Comparison of ENCODE assay signal across 8 cellular contexts in genomic region chr17:3845754-3846738, GRCh38. TPM values are rescaled to one million over a fixed set of nuclear protein-coding genes. Genes with fewer than 3 reads are reported as not detected.
DNase-seq lines count a peak whose midpoint lies in the region; ATAC-seq, FAIRE-seq and TF ChIP-seq lines count a peak whose summit lies in the region.

Gene NCBP3, minus strand, starts transcription at chr17:3846246. Its CDS starts 23 bp downstream, at chr17:3846223.

- H3K27me3 Mint-ChIP-seq in T-cell = no peaks in the 10 kb centered on the region
- H3K27me3 Mint-ChIP-seq in type B pancreatic cell = peaks cover 3% of the 10 kb centered on the region

- H3K9me3 Mint-ChIP-seq in T-cell (no peaks in the 10 kb centered on the region), type B pancreatic cell (no peaks in the 10 kb centered on the region)

- peak; percentile 99 for FAIRE-seq in GM12891 (lab: Jason Lieb, UNC)

- H3K36me3 ChIP-seq in adipocyte (ENCODE audit: control insufficient read depth, insufficient read depth, low read length, severe bottlenecking) = peaks cover 15% of the 10 kb centered on the region

- H3K4me1 Mint-ChIP-seq in T-cell = peaks cover 24 to 31% (median 26%) of the 10 kb centered on the region in 3 donors
- peaks cover 13% of the 10 kb centered on the region for H3K4me1 Mint-ChIP-seq in type B pancreatic cell (ENCODE audit: unreplicated experiment)

- peak within 1 kb of the TSS; percentile 81 to 84 for H3K27ac Mint-ChIP-seq in T-cell
- peak within 1 kb of the TSS; percentile 91 for H3K27ac Mint-ChIP-seq in type B pancreatic cell

- ATAC-seq in HG02763 (IDR thresholded peaks at IDR 0.05; ENCODE audit: unreplicated experiment) (peak; percentile 98), T-cell (replicated peaks in 1 of 4) (peak; percentile 95 to 98 (median 97))

- peak within 1 kb of the TSS; percentile 96 for H3K9ac ChIP-seq in adipocyte (ENCODE audit: low read length)

- TF ChIP-seq CTCF in type B pancreatic cell (conservative IDR thresholded peaks at IDR 0.05) = peak; percentile 98

- H3K36me3 Mint-ChIP-seq in T-cell (peaks cover 8% of the 10 kb centered on the region), type B pancreatic cell (peaks cover 8% of the 10 kb centered on the region)

- H3K4me1 ChIP-seq in adipocyte (ENCODE audit: control insufficient read depth, insufficient read depth, low read length) = peaks cover 8% of the 10 kb centered on the region

- DNase-seq in GM12891 (ENCODE audit: insufficient read length, low spot score) = peak; percentile 97
- peak; percentile 87 to 93 (median 91) for DNase-seq in NCI-H1417 (lab: John Stamatoyannopoulos, UW)
- peak; percentile 75 to 92 (median 86) for DNase-seq in T-cell
- peak; percentile 98 for DNase-seq in adipocyte (ENCODE audit: low read depth)
- peak; percentile 96 for DNase-seq in cardiac septum (ENCODE audit: low spot score)
- peak; percentile 76 to 99 (median 88) for DNase-seq in posterior cingulate gyrus
- DNase-seq in type B pancreatic cell (ENCODE audit: extremely low spot score, unreplicated experiment) = peak; percentile 95

- TF ChIP-seq POLR2A in GM12891 (IDR thresholded peaks at IDR 0.05; ENCODE audit: low read depth, low read length) = peak; percentile 66

- H3K4me3 Mint-ChIP-seq in T-cell (peak within 1 kb of the TSS; percentile 90 to 92 (median 90)), type B pancreatic cell (peak within 1 kb of the TSS; percentile 96)

- POLR2A ChIA-PET in T-cell (lab: Charles Lee) = interaction anchor here in 1 of 2 donors (0.6 to 0.7 kb wide), 3 partner anchors 91 to 1227 kb away, joined by 3 to 7 read pairs (median 3); no protein-coding TSS in a partner anchor

- intact Hi-C loops in cardiac septum (cut with DNase I) (loop anchor here (5.0 kb wide), 1 partner anchor 109 kb away; no protein-coding TSS in a partner anchor), posterior cingulate gyrus (cut with DNase I) (loop anchor here (5.0 kb wide), 2 partner anchors 109 to 124 kb away; partner anchors contain the start of gene HASPIN)

- H3K4me3 ChIP-seq in adipocyte (ENCODE audit: low read length) = peak within 1 kb of the TSS; percentile 96

- CTCF ChIA-PET in T-cell (lab: Charles Lee) = interaction anchor here in 1 of 2 donors (0.5 to 4.4 kb wide), 20 partner anchors 8 to 1032 kb away, joined by 3 to 42 read pairs (median 3); partner anchors contain the start of genes CTNS, CYB5D2, SHPK and ZZEF1

- no peaks in the 10 kb centered on the region for H3K9me3 ChIP-seq in adipocyte (ENCODE audit: control insufficient read depth, low read length)

- H3K27me3 ChIP-seq in adipocyte (replicated peaks; ENCODE audit: control insufficient read depth, insufficient read depth, low read length) = peaks cover 12% of the 10 kb centered on the region

TF ChIP-seq in GM12891, 5 proteins besides CTCF, POLR2A, EP300 and RAD21:
- peak; percentile 80; the same call in 1 of the 2 replicates for TF ChIP-seq POU2F2 (IDR thresholded peaks at IDR 0.05; ENCODE audit: low read depth, low read length)
- TF ChIP-seq TAF1 (IDR thresholded peaks at IDR 0.05; ENCODE audit: low read depth, low read length) = peak; percentile 86
- no peak for TF ChIP-seq SPI1 (IDR thresholded peaks at IDR 0.05; ENCODE audit: low read depth, low read length)
- TF ChIP-seq PAX5 (IDR thresholded peaks at IDR 0.05; ENCODE audit: insufficient read depth, low read length, severe bottlenecking) = peak; percentile 75
- peak; percentile 68; the same call in 1 of the 2 replicates for TF ChIP-seq POLR2AphosphoS5 (IDR thresholded peaks at IDR 0.05; ENCODE audit: low read depth, low read length)

RNA-seq across cellular contexts. Expression of gene NCBP3, which starts in this region (rescaled TPM):
- polyA plus RNA-seq in GM12891 (2012; ENCODE audit: low read depth, missing spikeins) = 14.4 TPM
- total RNA-seq in T-cell = 10 to 100 TPM; 35.6 to 55.5 (median 46.7) TPM
- total RNA-seq in cardiac septum = 32.8 TPM
- total RNA-seq in type B pancreatic cell (ENCODE audit: low replicate concordance) = 54.9 and 58.2 TPM in 2 replicates

Comparison
In these comparisons a context has a peak if more than half of its experiments do, and no peak if none do; other contexts are left out.
1. Peak in every context shown above with its lines: DNase-seq, ATAC-seq and H3K4me3 ChIP-seq.